Comparison of ENCODE assay signal across 1 cellular context in genomic region chr5:74993743-74994142, GRCh38.
TF ChIP-seq lines count a peak whose summit lies in the region.

No MANE protein-coding gene starts in this region.

TF ChIP-seq in GM23338, 12 proteins besides CTCF, POLR2A, EP300 and RAD21 (continued from another document):
- TF ChIP-seq REST (IDR thresholded peaks at IDR 0.05; ENCODE audit: unreplicated experiment) (no peak), ZNF331 (CRISPR knock-in tag; IDR thresholded peaks at IDR 0.05; ENCODE audit: low read depth) (no peak), JUNB (IDR thresholded peaks at IDR 0.05; ENCODE audit: unreplicated experiment) (no peak), EZH2phosphoT487 (IDR thresholded peaks at IDR 0.05; ENCODE audit: unreplicated experiment) (no peak), ZNF462 (CRISPR knock-in tag; IDR thresholded peaks at IDR 0.05) (no peak)
TF ChIP-seq in GM23338: peak in this region for 0.
